22 cellular contexts compared by ENCODE assay signal in the genomic region with DNA sequence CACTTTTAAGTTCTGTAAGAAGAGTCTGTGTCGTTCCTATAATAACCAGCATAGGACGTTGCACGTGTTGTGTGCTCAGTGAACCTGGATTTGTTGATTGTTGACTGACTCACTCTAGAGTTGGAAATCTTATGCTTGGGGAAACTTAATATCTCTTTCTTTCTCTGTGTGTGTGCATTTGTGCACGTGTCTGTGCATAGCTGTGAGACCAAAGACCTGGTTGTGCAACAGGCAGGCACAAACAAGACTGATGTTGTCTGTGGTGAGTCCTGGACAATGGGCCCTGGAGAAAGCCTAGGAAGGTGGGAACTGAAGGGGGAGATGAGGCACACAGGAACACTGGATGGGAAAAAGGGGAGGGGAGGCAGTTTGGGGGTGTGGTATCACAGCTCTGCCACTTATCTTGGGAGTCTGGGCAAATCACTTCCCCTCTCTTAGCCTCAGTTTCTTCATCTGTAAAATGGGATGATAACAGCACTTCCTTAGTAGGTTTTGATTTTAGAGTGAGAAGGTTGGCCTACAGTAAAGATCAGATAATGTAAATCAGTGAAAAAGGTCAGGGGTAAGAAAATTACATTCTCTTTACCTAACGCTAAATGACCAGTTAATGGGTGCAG.
"Had no signal": no experiment of that assay in that cellular context is flagged by ENCODE, and none has a peak within 500 bp of the region (broad histone marks: within the 10 kb centered on the region; RNA-seq: fewer than 3 reads in every experiment).

No MANE protein-coding gene starts in this region.

- H3K9me3 ChIP-seq: adrenal gland, breast epithelium, gastrocnemius medialis, heart right ventricle, left ventricle myocardium inferior, right atrium auricular region, thoracic aorta had no signal

- H3K27ac Mint-ChIP-seq: activated CD4-positive, alpha-beta memory T cell treated with anti-CD3 and anti-CD28 coated beads, Interleukin-2, amount 10 ng/mL, durations not matched to agents 7 days and 5 days; immature natural killer cell; T-helper 2 cell treated with Interferon-gamma antibody and Interleukin-4, amounts not matched to agents 5 μg/mL and 100 μg/mL, for 36 hours had no signal

- DNase-seq: activated CD4-positive, alpha-beta memory T cell treated with anti-CD3 and anti-CD28 coated beads, Interleukin-2, amount 10 ng/mL, durations not matched to agents 7 days and 5 days; activated CD4-positive, alpha-beta T cell treated with anti-CD3 and anti-CD28 coated beads for 4 hours; activated naive CD4-positive, alpha-beta T cell treated with anti-CD3 and anti-CD28 coated beads, Interleukin-2, amount 50 U/mL, for 16 hours; activated T-cell treated with anti-CD3 and anti-CD28 coated beads, Interleukin-2, amount 50 U/mL, for 1 hour; adrenal gland; cerebellar nuclear complex; effector CD4-positive, alpha-beta T cell; heart right ventricle; immature natural killer cell; kidney glomerular epithelial cell; left ventricle myocardium inferior; mammary epithelial cell; stimulated activated CD4-positive, alpha-beta T cell treated with anti-CD3 and anti-CD28 coated beads, Interleukin-15, amount 100 ng/mL, for 24 hours; stimulated activated CD4-positive, alpha-beta T cell treated with anti-CD3 and anti-CD28 coated beads, Interleukin-2, amount 100 ng/mL, for 48 hours had no signal

- H3K4me1 Mint-ChIP-seq: immature natural killer cell, neural crest cell had no signal

- H3K36me3 ChIP-seq: breast epithelium, gastrocnemius medialis, right atrium auricular region had no signal

- H3K4me3 Mint-ChIP-seq: activated CD4-positive, alpha-beta memory T cell treated with anti-CD3 and anti-CD28 coated beads, Interleukin-2, amount 10 ng/mL, durations not matched to agents 7 days and 5 days; immature natural killer cell; neural crest cell; T-helper 2 cell treated with Interferon-gamma antibody and Interleukin-4, amounts not matched to agents 5 μg/mL and 100 μg/mL, for 36 hours had no signal

- H3K4me1 ChIP-seq: adrenal gland had no signal

- H3K27me3 ChIP-seq: breast epithelium, gastrocnemius medialis, right atrium auricular region had no signal

- H3K27ac ChIP-seq: adrenal gland, breast epithelium, gastrocnemius medialis, heart right ventricle, left ventricle myocardium inferior, right atrium auricular region, skin epidermis, thoracic aorta had no signal

- H3K9me3 Mint-ChIP-seq: activated CD4-positive, alpha-beta memory T cell treated with anti-CD3 and anti-CD28 coated beads, Interleukin-2, amount 10 ng/mL, durations not matched to agents 7 days and 5 days; immature natural killer cell; neural crest cell; T-helper 2 cell treated with Interferon-gamma antibody and Interleukin-4, amounts not matched to agents 5 μg/mL and 100 μg/mL, for 36 hours had no signal

- H3K4me3 ChIP-seq: adrenal gland, breast epithelium, gastrocnemius medialis, heart right ventricle, left ventricle myocardium inferior, right atrium auricular region, skin epidermis, thoracic aorta had no signal

- ATAC-seq: esophagus mucosa, gastrocnemius medialis, heart right ventricle had no signal
